ENCODE assay signal across 11 cellular contexts in genomic region chr5:116273458-116274242, GRCh38.
DNase-seq lines count a peak whose midpoint lies in the region; ATAC-seq and TF ChIP-seq lines count a peak whose summit lies in the region.
"Had no signal": no experiment of that assay in that cellular context is flagged by ENCODE, and none has a peak within 500 bp of the region (broad histone marks: within the 10 kb centered on the region; RNA-seq: fewer than 3 reads in every experiment).

No MANE protein-coding gene starts in this region.

- TF ChIP-seq CTCF in LNCaP clone FGC (IDR thresholded peaks at IDR 0.05; ENCODE audit: control insufficient read depth, extremely low read depth, insufficient read depth) (no peak), testis (IDR thresholded peaks at IDR 0.05) (no peak), left ventricle myocardium inferior (IDR thresholded peaks at IDR 0.05; ENCODE audit: borderline replicate concordance) (no peak)

- no peak overlapping the region for H3K27ac ChIP-seq in testis
- H3K27ac ChIP-seq in left ventricle myocardium inferior (replicated peaks), result no peak overlapping the region
- H3K27ac ChIP-seq: ovary had no signal

- H3K36me3 ChIP-seq in testis (ENCODE audit: low read depth, missing control alignments), result no peaks in the 10 kb centered on the region
- peaks cover 14% of the 10 kb centered on the region for H3K36me3 ChIP-seq in left ventricle myocardium inferior
- H3K36me3 ChIP-seq: ovary had no signal

- no peaks in the 10 kb centered on the region for H3K4me1 ChIP-seq in testis
- H3K4me1 ChIP-seq in left ventricle myocardium inferior, result no peaks in the 10 kb centered on the region

- intact Hi-C loops in testis (cut with DNase I; ENCODE audit: low total_unique reads) (no loop called here), left ventricle myocardium inferior (cut with micrococcal nuclease) (no loop called here)

- H3K27me3 ChIP-seq in testis (no peaks in the 10 kb centered on the region), left ventricle myocardium inferior (ENCODE audit: low read depth) (no peaks in the 10 kb centered on the region)
- H3K27me3 ChIP-seq: ovary had no signal

- H3K9me3 ChIP-seq in testis (no peaks in the 10 kb centered on the region), left ventricle myocardium inferior (replicated peaks) (peaks cover 22% of the 10 kb centered on the region)
- H3K9me3 ChIP-seq: ovary had no signal

- H3K4me3 ChIP-seq in LNCaP clone FGC (ENCODE audit: low read depth, low read length), result no peak overlapping the region
- no peak overlapping the region for H3K4me3 ChIP-seq in testis
- no peak overlapping the region for H3K4me3 ChIP-seq in left ventricle myocardium inferior
- H3K4me3 ChIP-seq: ovary had no signal

- TF ChIP-seq POLR2A in testis (IDR thresholded peaks at IDR 0.05), result no peak

- ATAC-seq in GM19035 (IDR thresholded peaks at IDR 0.05; ENCODE audit: unreplicated experiment), result peak; percentile 90
- peak; percentile 98 for ATAC-seq in HG02763 (IDR thresholded peaks at IDR 0.05; ENCODE audit: unreplicated experiment)

- DNase-seq in LNCaP clone FGC (ENCODE audit: low read depth) (peak; percentile 64), renal cortical epithelial cell (ENCODE audit: low read depth) (peak; percentile 96), testis (no peak), left ventricle myocardium inferior (no peak), UCSD-AML1 (lab: John Stamatoyannopoulos, UW; ENCODE audit: unreplicated experiment) (no peak)
- DNase-seq: activated naive CD8-positive, alpha-beta T cell treated with anti-CD3 and anti-CD28 coated beads, Interleukin-2, amount 10 ng/mL, durations not matched to agents 7 days and 5 days; glutamatergic neuron; NCI-H187; ovary had no signal

- WGBS in testis, 2 donors, result 69 to 73% methylated on average over 1 of the region's 1 CpG

Comparison
In these comparisons a context has a peak if more than half of its experiments do, and no peak if none do; other contexts are left out.
1. DNase-seq: peak in LNCaP clone FGC (single experiment) and renal cortical epithelial cell (single experiment); none in testis (single experiment), left ventricle myocardium inferior (single experiment) and UCSD-AML1 (single experiment).